1 cellular context compared by ENCODE assay signal in the genomic region with DNA sequence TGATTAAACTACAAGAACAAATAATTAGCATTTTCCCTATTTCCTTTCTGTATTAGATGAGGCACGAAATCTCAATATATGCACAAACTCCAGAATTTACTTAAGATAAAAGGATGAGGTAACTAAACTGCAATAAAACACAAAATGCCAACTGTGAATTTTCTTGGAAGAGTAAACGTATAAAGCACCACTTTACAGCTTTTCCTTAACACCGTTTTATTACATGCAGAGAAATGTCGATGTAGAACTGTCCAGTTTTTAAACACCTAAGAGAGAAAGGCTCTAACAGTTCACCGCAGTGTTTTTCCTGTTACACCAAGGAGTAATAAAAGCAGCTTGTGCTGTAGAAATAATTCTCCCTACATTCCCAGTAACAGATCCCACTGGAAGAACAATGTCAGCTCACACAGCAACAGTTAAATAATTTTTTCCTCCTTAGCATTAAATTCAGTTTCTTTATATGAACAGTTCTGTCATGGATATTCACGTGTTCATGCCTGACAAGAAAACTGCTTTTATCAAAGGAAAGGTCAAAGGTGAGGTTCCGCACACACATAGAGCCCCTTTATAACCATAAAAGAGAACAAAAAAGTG.
TF ChIP-seq lines count a peak whose summit lies in the region.

No MANE protein-coding gene starts in this region.

TF ChIP-seq in K562, 482 proteins besides CTCF, POLR2A, EP300 and RAD21 (continued from another document):
- TF ChIP-seq, protein P1, sequence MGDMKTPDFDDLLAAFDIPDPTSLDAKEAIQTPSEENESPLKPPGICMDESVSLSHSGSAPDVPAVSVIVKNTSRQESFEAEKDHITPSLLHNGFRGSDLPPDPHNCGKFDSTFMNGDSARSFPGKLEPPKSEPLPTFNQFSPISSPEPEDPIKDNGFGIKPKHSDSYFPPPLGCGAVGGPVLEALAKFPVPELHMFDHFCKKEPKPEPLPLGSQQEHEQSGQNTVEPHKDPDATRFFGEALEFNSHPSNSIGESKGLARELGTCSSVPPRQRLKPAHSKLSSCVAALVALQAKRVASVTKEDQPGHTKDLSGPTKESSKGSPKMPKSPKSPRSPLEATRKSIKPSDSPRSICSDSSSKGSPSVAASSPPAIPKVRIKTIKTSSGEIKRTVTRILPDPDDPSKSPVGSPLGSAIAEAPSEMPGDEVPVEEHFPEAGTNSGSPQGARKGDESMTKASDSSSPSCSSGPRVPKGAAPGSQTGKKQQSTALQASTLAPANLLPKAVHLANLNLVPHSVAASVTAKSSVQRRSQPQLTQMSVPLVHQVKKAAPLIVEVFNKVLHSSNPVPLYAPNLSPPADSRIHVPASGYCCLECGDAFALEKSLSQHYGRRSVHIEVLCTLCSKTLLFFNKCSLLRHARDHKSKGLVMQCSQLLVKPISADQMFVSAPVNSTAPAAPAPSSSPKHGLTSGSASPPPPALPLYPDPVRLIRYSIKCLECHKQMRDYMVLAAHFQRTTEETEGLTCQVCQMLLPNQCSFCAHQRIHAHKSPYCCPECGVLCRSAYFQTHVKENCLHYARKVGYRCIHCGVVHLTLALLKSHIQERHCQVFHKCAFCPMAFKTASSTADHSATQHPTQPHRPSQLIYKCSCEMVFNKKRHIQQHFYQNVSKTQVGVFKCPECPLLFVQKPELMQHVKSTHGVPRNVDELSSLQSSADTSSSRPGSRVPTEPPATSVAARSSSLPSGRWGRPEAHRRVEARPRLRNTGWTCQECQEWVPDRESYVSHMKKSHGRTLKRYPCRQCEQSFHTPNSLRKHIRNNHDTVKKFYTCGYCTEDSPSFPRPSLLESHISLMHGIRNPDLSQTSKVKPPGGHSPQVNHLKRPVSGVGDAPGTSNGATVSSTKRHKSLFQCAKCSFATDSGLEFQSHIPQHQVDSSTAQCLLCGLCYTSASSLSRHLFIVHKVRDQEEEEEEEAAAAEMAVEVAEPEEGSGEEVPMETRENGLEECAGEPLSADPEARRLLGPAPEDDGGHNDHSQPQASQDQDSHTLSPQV (IDR thresholded peaks at IDR 0.05): peak; percentile 46; the same call in 1 of the 2 replicates
